In genomic region chr3:190385835-190386688, GRCh38 we compare ENCODE assay signal across 11 cellular contexts. TPM values are rescaled to one million over a fixed set of nuclear protein-coding genes. Genes with fewer than 3 reads are reported as not detected.
DNase-seq lines count a peak whose midpoint lies in the region; ATAC-seq and TF ChIP-seq lines count a peak whose summit lies in the region.
"Had no signal": no experiment of that assay in that cellular context is flagged by ENCODE, and none has a peak within 500 bp of the region (broad histone marks: within the 10 kb centered on the region; RNA-seq: fewer than 3 reads in every experiment).

No MANE protein-coding gene starts in this region.

- H3K9me3 ChIP-seq in PC-3 (ENCODE audit: low read length) = no peaks in the 10 kb centered on the region

- BruUV-seq in PC-3 (replicated peaks; lab: Mats Ljungman, UMichigan) = TSS peak; percentile 95

- TF ChIP-seq CTCF in PC-3 (conservative IDR thresholded peaks at IDR 0.05; ENCODE audit: low read depth, low read length) (no peak), epithelial cell of esophagus (IDR thresholded peaks at IDR 0.05; ENCODE audit: insufficient read depth, low read depth, low read length, missing control alignments) (no peak)

- peaks cover 4% of the 10 kb centered on the region for H3F3A ChIP-seq in PC-3 (ENCODE audit: low read length, unreplicated experiment)

- H3K4me1 ChIP-seq in PC-3 (ENCODE audit: insufficient read depth, low read length) = peaks cover 62% of the 10 kb centered on the region

- POLR2A ChIA-PET in PC-3 (lab: Charles Lee; ENCODE audit: unreplicated experiment) = interaction anchor here (0.6 to 0.7 kb wide), 5 partner anchors 10 to 58 kb away, joined by 3 read pairs; no protein-coding TSS in a partner anchor

- peak overlapping the region; percentile 86 for H3K4me2 ChIP-seq in PC-3 (ENCODE audit: low read length)

- H3K79me2 ChIP-seq in PC-3 (ENCODE audit: low read length) = no peaks in the 10 kb centered on the region

- H3K27ac ChIP-seq in PC-3 (ENCODE audit: low read length) = peak overlapping the region; percentile 96

- intact Hi-C loops in PC-3 (cut with micrococcal nuclease) = loop anchor here (1.0 to 10.0 kb wide), 6 partner anchors 41 to 679 kb away; partner anchors contain the start of gene IL1RAP

- ATAC-seq in PC-3 = peak; percentile 93
- ATAC-seq in GM21367 (IDR thresholded peaks at IDR 0.05; ENCODE audit: unreplicated experiment) = no peak

- H3K9ac ChIP-seq in PC-3 (ENCODE audit: low read length) = peak overlapping the region; percentile 81

- CTCF ChIA-PET in PC-3 (lab: Charles Lee) = interaction anchor here (0.7 to 1.2 kb wide), 4 partner anchors 38 to 184 kb away, joined by 3 to 15 read pairs (median 4); partner anchors contain the start of gene CLDN1

- DNase-seq in GM04504 (ENCODE audit: low read depth) (peak; percentile 86), PC-3 (peak; percentile 98), epithelial cell of esophagus (ENCODE audit: low read depth) (peak; percentile 96), renal cortical epithelial cell (ENCODE audit: low read depth) (peak; percentile 98), D341Med (ENCODE audit: low spot score) (no peak), GF-D8 (lab: John Stamatoyannopoulos, UW) (no peak)
- no peak for DNase-seq in effector CD8-positive, alpha-beta T cell (lab: John Stamatoyannopoulos, UW)
- DNase-seq: MM.1S had no signal

- no peaks in the 10 kb centered on the region for H3K36me3 ChIP-seq in PC-3 (ENCODE audit: low read depth, low read length)

- no peaks in the 10 kb centered on the region for H3K27me3 ChIP-seq in PC-3 (ENCODE audit: low read length)

- peak overlapping the region; percentile 70 for H2AFZ ChIP-seq in PC-3 (ENCODE audit: low read length)

- H3K9me2 ChIP-seq in PC-3 (replicated peaks; ENCODE audit: low read length) = no peaks in the 10 kb centered on the region

- no peaks in the 10 kb centered on the region for H4K20me1 ChIP-seq in PC-3 (ENCODE audit: low read length)

- H3K4me3 ChIP-seq in PC-3 (ENCODE audit: low read length) (peak overlapping the region; percentile 60), epithelial cell of esophagus (ENCODE audit: low read length) (no peak overlapping the region)

RNA-seq across cellular contexts. Expression of gene CLDN16, which starts 1.9 kb away (rescaled TPM):
- not detected in 2 replicates for total RNA-seq in PC-3 (2014; rRNA removed)
- total RNA-seq in renal cortical epithelial cell = 30.2 and 41.8 TPM in 2 replicates
- total RNA-seq: activated T-helper 2 cell treated with anti-CD3 and anti-CD28 coated beads, Interferon-gamma antibody, Interleukin-2, Interleukin-4, amounts not matched to agents 10 μg/mL and 5 μg/mL and 100 μg/mL, durations not matched to agents 14 hours and 24 hours and 36 hours; T-helper 1 cell treated with Interleukin-12 subunit alpha and Interleukin-12 subunit beta and Interleukin-4 antibody, amounts not matched to agents 30 ng/mL and 1 ng/mL, for 36 hours had no signal

Comparison
In these comparisons a context has a peak if more than half of its experiments do, and no peak if none do; other contexts are left out.
1. DNase-seq: peak in GM04504 (single experiment), PC-3 (single experiment), epithelial cell of esophagus (single experiment) and renal cortical epithelial cell (single experiment); none in effector CD8-positive, alpha-beta T cell (single experiment), D341Med (single experiment) and GF-D8 (single experiment).
2. RNA of gene CLDN16, which starts 1.9 kb away (total RNA-seq): 30.2 to 41.8 TPM in renal cortical epithelial cell; not detected in PC-3; every median in the first group is over 10 times any median in the second.